ENCODE assay signal across 12 cellular contexts in the genomic region with DNA sequence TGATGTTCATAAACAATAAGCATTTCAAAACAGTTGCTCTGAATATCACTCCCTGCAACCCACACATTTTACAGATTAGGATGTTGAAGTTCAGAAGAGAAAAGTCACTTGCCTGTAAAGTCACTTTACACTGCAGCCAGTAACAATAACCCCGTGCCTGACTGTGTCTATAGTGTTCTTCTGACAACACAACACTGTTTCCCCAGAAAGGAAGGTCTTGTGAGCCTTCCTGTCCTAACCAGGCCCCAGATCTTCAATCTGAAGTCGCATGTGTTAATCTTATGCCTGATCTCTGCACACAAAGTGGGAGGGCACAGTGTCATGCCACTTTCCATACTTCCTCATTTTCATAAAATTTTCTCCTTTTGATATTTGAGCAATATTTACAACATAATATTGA.
A peak's percentile ranks its signal among the peaks of the same experiment; 100 is the strongest.
DNase-seq lines count a peak whose midpoint lies in the region; ATAC-seq and TF ChIP-seq lines count a peak whose summit lies in the region.
"Had no signal": no experiment of that assay in that cellular context is flagged by ENCODE, and none has a peak within 500 bp of the region (broad histone marks: within the 10 kb centered on the region; RNA-seq: fewer than 3 reads in every experiment).

No MANE protein-coding gene starts in this region.

- intact Hi-C loops in Right ventricle myocardium superior (cut with DNase I): no loop called here
- intact Hi-C loops in Right ventricle myocardium inferior (cut with DNase I): no loop called here
- intact Hi-C loops in uterus (cut with DNase I; ENCODE audit: low total_unique reads): no loop called here

- H3K9me3 ChIP-seq in mesenchymal stem cell (ENCODE audit: control insufficient read depth, low read length) (peaks cover 52% of the 10 kb centered on the region), upper lobe of left lung (peaks cover 18 to 25% (median 21%) of the 10 kb centered on the region in 4 donors), uterus (no peaks in the 10 kb centered on the region)

- no peak overlapping the region for H3K14ac ChIP-seq in mesenchymal stem cell (ENCODE audit: low read length in 2 of 2)

- H3K27me3 ChIP-seq in mesenchymal stem cell (ENCODE audit: control insufficient read depth in 1 of 2, insufficient read depth in 1 of 2, low read length in 2 of 2) (no peaks in the 10 kb centered on the region), upper lobe of left lung (no peaks in the 10 kb centered on the region), uterus (no peaks in the 10 kb centered on the region)
- H3K27me3 ChIP-seq: suprapubic skin had no signal

- H2AK5ac ChIP-seq in mesenchymal stem cell (ENCODE audit: low read length, severe bottlenecking): peak overlapping the region; percentile 88

- peak overlapping the region; percentile 59 for H4K91ac ChIP-seq in mesenchymal stem cell (ENCODE audit: low read length)

- peak overlapping the region in 1 of 2 experiments; percentile 57 for H3K4me3 ChIP-seq in mesenchymal stem cell (ENCODE audit: insufficient read depth in 1 of 2, low read depth in 1 of 2, low read length in 2 of 2)
- no peak overlapping the region for H3K4me3 ChIP-seq in upper lobe of left lung
- no peak overlapping the region for H3K4me3 ChIP-seq in uterus
- H3K4me3 ChIP-seq: suprapubic skin had no signal

- H3K27ac ChIP-seq in mesenchymal stem cell (ENCODE audit: low read length, poor library complexity, severe bottlenecking): peak overlapping the region; percentile 93
- peak overlapping the region in 3 of 4 donors; percentile 1 to 59 (median 49) for H3K27ac ChIP-seq in upper lobe of left lung
- peak overlapping the region in 1 of 2 donors; percentile 73 for H3K27ac ChIP-seq in uterus
- H3K27ac ChIP-seq: suprapubic skin had no signal

- H2BK5ac ChIP-seq in mesenchymal stem cell (ENCODE audit: low read depth, low read length, poor library complexity, severe bottlenecking): peak overlapping the region; percentile 71

- DNase-seq in Right ventricle myocardium superior: no peak
- no peak for DNase-seq in Right ventricle myocardium inferior (ENCODE audit: missing footprints)
- DNase-seq in amniotic epithelial cell (ENCODE audit: low read depth): peak; percentile 46
- no peak for DNase-seq in mesenchymal stem cell
- no peak for DNase-seq in upper lobe of left lung
- no peak for DNase-seq in uterus
- no peak for DNase-seq in NCI-H2196 treated with DMSO at 0.1 percent for 48 hours (lab: John Stamatoyannopoulos, UW; ENCODE audit: unreplicated experiment)
- DNase-seq in GM10266 (ENCODE audit: extremely low spot score): no peak
- DNase-seq: DND-41, glutamatergic neuron, NCI-H524 treated with DMSO at 0.1 percent for 48 hours had no signal

- TF ChIP-seq CTCF in upper lobe of left lung (IDR thresholded peaks at IDR 0.05): no peak
- TF ChIP-seq CTCF in uterus (IDR thresholded peaks at IDR 0.05): no peak
- no peak for TF ChIP-seq CTCF in GM10266 (IDR thresholded peaks at IDR 0.05; ENCODE audit: control insufficient read depth, insufficient read depth, low read depth, missing control alignments)

- peak overlapping the region; percentile 19 to 45 for H2BK12ac ChIP-seq in mesenchymal stem cell (ENCODE audit: low read length in 2 of 2)

- H3K18ac ChIP-seq in mesenchymal stem cell (ENCODE audit: low read depth in 1 of 2, low read length in 2 of 2): peak overlapping the region; percentile 33 to 70

- H3K36me3 ChIP-seq in mesenchymal stem cell (ENCODE audit: control insufficient read depth in 1 of 2, insufficient read depth in 2 of 2, low read depth in 1 of 2, low read length in 2 of 2): peaks cover 24 to 75% of the 10 kb centered on the region in 2 experiments
- H3K36me3 ChIP-seq in upper lobe of left lung: peaks cover 4 to 58% (median 16%) of the 10 kb centered on the region in 4 donors
- H3K36me3 ChIP-seq in uterus: no peaks in the 10 kb centered on the region

- peak; percentile 29 for ATAC-seq in Right ventricle myocardium superior (ENCODE audit: poor library complexity)
- ATAC-seq in Right ventricle myocardium inferior: no peak
- peak; percentile 34 to 56 for ATAC-seq in upper lobe of left lung (ENCODE audit: low FRiP score in 2 of 2)

- H3K4me1 ChIP-seq in mesenchymal stem cell (ENCODE audit: control insufficient read depth, insufficient read depth, low read depth, low read length) (peaks cover 14% of the 10 kb centered on the region), upper lobe of left lung (peaks cover 13 to 26% (median 17%) of the 10 kb centered on the region in 4 donors), uterus (peaks cover 0 to 5% of the 10 kb centered on the region in 2 donors)
- H3K4me1 ChIP-seq: suprapubic skin had no signal

- no peak overlapping the region for H3K23ac ChIP-seq in mesenchymal stem cell (ENCODE audit: low read length in 2 of 2)

- peaks cover 13% of the 10 kb centered on the region for H3K79me1 ChIP-seq in mesenchymal stem cell (replicated peaks; ENCODE audit: low read length, poor library complexity, severe bottlenecking)

- no peak overlapping the region for H2AFZ ChIP-seq in mesenchymal stem cell (ENCODE audit: low read depth, low read length)

- peak overlapping the region in 1 of 2 experiments; percentile 69 for H3K4ac ChIP-seq in mesenchymal stem cell (ENCODE audit: low read depth in 1 of 2, low read length in 2 of 2)

- TF ChIP-seq POLR2A in upper lobe of left lung (IDR thresholded peaks at IDR 0.05) (no peak), uterus (IDR thresholded peaks at IDR 0.05) (no peak)

- H2BK15ac ChIP-seq in mesenchymal stem cell (ENCODE audit: low read depth, poor library complexity, severe bottlenecking): no peak overlapping the region

- H3K4me2 ChIP-seq in mesenchymal stem cell (ENCODE audit: low read length, poor library complexity, severe bottlenecking): peak overlapping the region; percentile 20

- no peak for TF ChIP-seq EP300 in upper lobe of left lung (IDR thresholded peaks at IDR 0.05)

- H4K8ac ChIP-seq in mesenchymal stem cell (ENCODE audit: low read length): no peak overlapping the region

- H3K9ac ChIP-seq in mesenchymal stem cell (ENCODE audit: low read length): peak overlapping the region; percentile 46

- WGBS in mesenchymal stem cell: 75% methylated on average over 2 of the region's 2 CpGs
- WGBS in upper lobe of left lung, 2 donors: 39 to 60% methylated on average over 2 of the region's 2 CpGs

- H2BK120ac ChIP-seq in mesenchymal stem cell (ENCODE audit: low read depth, low read length): no peak overlapping the region
